ENCODE assay signal across 1 cellular context in genomic region chr12:1845010-1845409, GRCh38.
TF ChIP-seq lines count a peak whose summit lies in the region.

No MANE protein-coding gene starts in this region.

TF ChIP-seq in H1, 55 proteins besides CTCF, POLR2A, EP300 and RAD21:
- TF ChIP-seq KDM5A (IDR thresholded peaks at IDR 0.05; ENCODE audit: low read length), result no peak
- TF ChIP-seq ATF2 (IDR thresholded peaks at IDR 0.05; ENCODE audit: low read length), result no peak
- TF ChIP-seq FOSL1 (IDR thresholded peaks at IDR 0.05; ENCODE audit: insufficient read depth, low read depth, low read length), result no peak
- TF ChIP-seq HDAC6 (IDR thresholded peaks at IDR 0.05; ENCODE audit: low read depth, low read length), result no peak
- no peak for TF ChIP-seq BRCA1 (IDR thresholded peaks at IDR 0.05; ENCODE audit: low read depth, low read length)
- no peak for TF ChIP-seq SAP30 (IDR thresholded peaks at IDR 0.05; ENCODE audit: insufficient read depth, insufficient replicate concordance, low read length)
- no peak for TF ChIP-seq GABPA (IDR thresholded peaks at IDR 0.05; ENCODE audit: borderline replicate concordance, insufficient read depth, low read length)
- no peak for TF ChIP-seq TCF12 (IDR thresholded peaks at IDR 0.05; ENCODE audit: low read depth, low read length)
- TF ChIP-seq SUZ12 (IDR thresholded peaks at IDR 0.05; ENCODE audit: low read length), result no peak
- TF ChIP-seq SP4 (IDR thresholded peaks at IDR 0.05; ENCODE audit: low read length), result no peak
- TF ChIP-seq CHD7 (IDR thresholded peaks at IDR 0.05; ENCODE audit: insufficient replicate concordance, low read length), result no peak
- TF ChIP-seq TEAD4 (IDR thresholded peaks at IDR 0.05; ENCODE audit: low read depth, low read length), result no peak
- TF ChIP-seq ATF3 (IDR thresholded peaks at IDR 0.05; ENCODE audit: insufficient read depth, low read depth, low read length), result no peak
